Comparison of ENCODE assay signal across 32 cellular contexts in genomic region chr14:95419569-95419968, GRCh38.
"Had no signal": no experiment of that assay in that cellular context is flagged by ENCODE, and none has a peak within 500 bp of the region (broad histone marks: within the 10 kb centered on the region; RNA-seq: fewer than 3 reads in every experiment).

No MANE protein-coding gene starts in this region.

- H3K27me3 Mint-ChIP-seq: activated B cell treated with CpG ODN at 0.5 μM for 24 hours; activated CD8-positive, alpha-beta T cell treated with anti-CD3 and anti-CD28 coated beads for 36 hours; activated naive CD8-positive, alpha-beta T cell; activated T-helper 17 cell treated with anti-CD3 and anti-CD28 coated beads, Interleukin-2, amount 50 U/mL, for 72 hours had no signal

- H3K4me3 Mint-ChIP-seq: activated B cell treated with CpG ODN at 0.5 μM for 24 hours; activated CD8-positive, alpha-beta T cell treated with anti-CD3 and anti-CD28 coated beads for 36 hours; activated naive CD8-positive, alpha-beta T cell; activated T-cell treated with anti-CD3 and anti-CD28 coated beads, Interleukin-2, amount 50 U/mL, for 4 hours; activated T-helper 17 cell treated with anti-CD3 and anti-CD28 coated beads, Interleukin-2, amount 50 U/mL, for 72 hours had no signal

- H3K27ac ChIP-seq: body of pancreas, epithelial cell of prostate, esophagus squamous epithelium, gastroesophageal sphincter, WERI-Rb-1 had no signal

- H3K9me3 ChIP-seq: body of pancreas, esophagus squamous epithelium, gastroesophageal sphincter had no signal

- FAIRE-seq: colon, endometrium, endothelial cell of umbilical vein had no signal

- H3K27me3 ChIP-seq: body of pancreas, esophagus squamous epithelium, gastroesophageal sphincter had no signal

- ATAC-seq: activated CD4-positive, CD25-positive, alpha-beta regulatory T cell treated with anti-CD3 and anti-CD28 coated beads, Interleukin-2, amount 50 U/mL, for 24 hours; activated CD8-positive, alpha-beta T cell treated with anti-CD3 and anti-CD28 coated beads for 36 hours; activated T-cell treated with anti-CD3 and anti-CD28 coated beads, Interleukin-2, amount 50 U/mL, for 4 hours; activated T-helper 17 cell treated with anti-CD3 and anti-CD28 coated beads, Interleukin-2, amount 50 U/mL, for 72 hours; body of pancreas; gastroesophageal sphincter had no signal

- H3K9me3 Mint-ChIP-seq: activated T-cell treated with anti-CD3 and anti-CD28 coated beads, Interleukin-2, amount 50 U/mL, for 4 hours; activated T-helper 17 cell treated with anti-CD3 and anti-CD28 coated beads, Interleukin-2, amount 50 U/mL, for 72 hours had no signal

- H3K4me3 ChIP-seq: body of pancreas, esophagus squamous epithelium, gastroesophageal sphincter had no signal

- H3K4me1 ChIP-seq: body of pancreas, esophagus squamous epithelium, gastroesophageal sphincter had no signal

- DNase-seq: activated B cell treated with CpG ODN at 0.5 μM for 24 hours; activated CD4-positive, alpha-beta T cell treated with anti-CD3 and anti-CD28 coated beads for 48 hours; activated CD4-positive, alpha-beta T cell treated with anti-CD3 and anti-CD28 coated beads, Interleukin-2, amount 50 U/mL, for 1 hour; activated CD4-positive, alpha-beta T cell treated with anti-CD3 and anti-CD28 coated beads, Interleukin-2, amount 50 U/mL, for 48 hours; activated CD8-positive, alpha-beta memory T cell treated with anti-CD3 and anti-CD28 coated beads for 24 hours; activated CD8-positive, alpha-beta T cell treated with anti-CD3 and anti-CD28 coated beads for 36 hours; activated effector memory CD4-positive, alpha-beta T cell treated with Interleukin-2 at 50 U/mL for 16 hours; activated gamma-delta T cell treated with Interleukin-2 at 50 U/mL for 16 hours; activated naive CD4-positive, alpha-beta T cell treated with anti-CD3 and anti-CD28 coated beads, Interleukin-2, amount 50 U/mL, for 16 hours; activated naive CD4-positive, alpha-beta T cell treated with Interleukin-2 at 50 U/mL for 16 hours; activated T-cell treated with anti-CD3 and anti-CD28 coated beads, Interleukin-2, amount 50 U/mL, for 4 hours; amniotic stem cell; aorta; body of pancreas; caudate nucleus; cortex of kidney; dermis blood vessel endothelial cell; effector CD8-positive, alpha-beta T cell; esophagus squamous epithelium; foreskin melanocyte; head of caudate nucleus; hippocampal formation; T1000; WERI-Rb-1 had no signal

- H3K27ac Mint-ChIP-seq: activated B cell treated with CpG ODN at 0.5 μM for 24 hours; activated CD8-positive, alpha-beta T cell treated with anti-CD3 and anti-CD28 coated beads for 36 hours; activated naive CD8-positive, alpha-beta T cell had no signal

- H3K36me3 ChIP-seq: WERI-Rb-1 had no signal

- H3K4me1 Mint-ChIP-seq: activated B cell treated with CpG ODN at 0.5 μM for 24 hours had no signal
